Comparison of ENCODE assay signal across 8 cellular contexts in the genomic region with DNA sequence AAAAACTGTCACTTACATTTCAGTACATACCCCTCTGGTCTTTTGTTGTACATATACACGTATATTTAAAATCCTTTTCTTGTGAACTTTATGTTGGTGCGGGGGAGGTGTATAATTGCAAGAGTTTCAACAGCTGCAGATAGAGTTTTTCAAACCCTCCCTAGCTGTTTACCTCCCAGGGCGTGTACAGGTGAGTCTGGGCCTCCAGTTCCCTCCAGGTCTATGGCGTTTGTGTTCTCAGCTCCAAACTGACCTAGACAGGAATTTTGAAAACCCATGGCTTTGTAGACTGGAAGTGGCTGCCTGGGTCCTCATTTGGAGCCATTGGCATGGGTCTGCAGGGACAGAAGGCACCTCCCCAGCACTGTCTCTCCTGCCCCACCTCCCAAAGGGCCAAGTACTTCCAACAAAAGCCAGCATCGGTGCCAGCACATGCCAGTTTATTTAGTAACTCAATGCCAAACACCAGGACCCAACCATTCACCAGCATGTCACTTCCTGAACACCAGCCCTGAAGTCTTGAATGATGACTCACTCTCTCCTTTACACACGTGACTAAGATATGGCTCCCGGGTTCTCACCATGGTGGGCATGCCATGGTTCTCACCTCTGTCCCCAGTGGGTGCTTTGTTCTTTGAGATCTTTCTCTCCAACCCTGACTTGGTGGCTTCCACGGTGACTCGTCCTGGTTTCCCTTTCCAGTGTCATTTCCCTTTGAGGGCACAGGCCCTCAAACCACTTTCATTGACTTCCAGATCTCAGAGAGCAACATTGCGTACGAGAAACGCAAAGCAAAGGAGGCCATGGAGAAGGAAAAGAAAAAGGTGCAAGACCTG. TPM values are rescaled to one million over a fixed set of nuclear protein-coding genes. Genes with fewer than 3 reads are reported as not detected.
DNase-seq lines count a peak whose midpoint lies in the region; ATAC-seq and TF ChIP-seq lines count a peak whose summit lies in the region.

No MANE protein-coding gene starts in this region.

- no peaks in the 10 kb centered on the region for H3K36me3 ChIP-seq in upper lobe of left lung

- peaks cover 0 to 5% (median 2%) of the 10 kb centered on the region in 4 donors for H3K4me1 ChIP-seq in upper lobe of left lung

- no peak overlapping the region for H3K27ac ChIP-seq in upper lobe of left lung

- no peak overlapping the region for H3K4me3 Mint-ChIP-seq in activated T-cell treated with anti-CD3 and anti-CD28 coated beads, Interleukin-2, amount 50 U/mL, for 4 hours

- DNase-seq in DMS153 (lab: John Stamatoyannopoulos, UW) (peak; percentile 96), NCI-H2029 treated with DMSO at 0.1 percent for 48 hours (lab: John Stamatoyannopoulos, UW) (peak; percentile 79), iris pigment epithelial cell (ENCODE audit: low read depth) (peak; percentile 70), upper lobe of left lung (no peak)
- peak; percentile 9 for DNase-seq in activated T-cell treated with anti-CD3 and anti-CD28 coated beads, Interleukin-2, amount 50 U/mL, for 4 hours
- DNase-seq in stimulated activated CD8-positive, alpha-beta memory T cell treated with anti-CD3 and anti-CD28 coated beads, Interleukin-7, amount 100 ng/mL, for 4 hours (ENCODE audit: low read depth in 2 of 2): peak; percentile 29 to 49

- no peak overlapping the region for H3K4me3 ChIP-seq in upper lobe of left lung

- peak; percentile 88 to 89 for ATAC-seq in activated T-cell treated with anti-CD3 and anti-CD28 coated beads, Interleukin-2, amount 50 U/mL, for 4 hours
- ATAC-seq in HG03378 (IDR thresholded peaks at IDR 0.05; ENCODE audit: unreplicated experiment): no peak
- ATAC-seq in GM21723 (IDR thresholded peaks at IDR 0.05; ENCODE audit: unreplicated experiment): no peak
- ATAC-seq in upper lobe of left lung (ENCODE audit: low FRiP score in 2 of 2): no peak

- no peak for TF ChIP-seq POLR2A in upper lobe of left lung (IDR thresholded peaks at IDR 0.05)

- H3K4me1 Mint-ChIP-seq in activated T-cell treated with anti-CD3 and anti-CD28 coated beads, Interleukin-2, amount 50 U/mL, for 4 hours (ENCODE audit: low read depth): peaks cover 34% of the 10 kb centered on the region

- H3K9me3 ChIP-seq in upper lobe of left lung: no peaks in the 10 kb centered on the region

- H3K27me3 Mint-ChIP-seq in activated T-cell treated with anti-CD3 and anti-CD28 coated beads, Interleukin-2, amount 50 U/mL, for 4 hours (ENCODE audit: low read depth): peaks cover 7% of the 10 kb centered on the region

- TF ChIP-seq EP300 in upper lobe of left lung (IDR thresholded peaks at IDR 0.05): no peak

- H3K36me3 Mint-ChIP-seq in activated T-cell treated with anti-CD3 and anti-CD28 coated beads, Interleukin-2, amount 50 U/mL, for 4 hours (ENCODE audit: insufficient read depth): no peaks in the 10 kb centered on the region

- TF ChIP-seq CTCF in upper lobe of left lung (IDR thresholded peaks at IDR 0.05): no peak

- no peaks in the 10 kb centered on the region for H3K9me3 Mint-ChIP-seq in activated T-cell treated with anti-CD3 and anti-CD28 coated beads, Interleukin-2, amount 50 U/mL, for 4 hours

- H3K27me3 ChIP-seq in upper lobe of left lung: no peaks in the 10 kb centered on the region

- WGBS in upper lobe of left lung, 2 donors: 61 to 73% methylated on average over 12 of the region's 12 CpGs

RNA-seq across cellular contexts. Expression of a gene that starts 57.3 kb away (rescaled TPM):
- total RNA-seq in activated T-cell treated with anti-CD3 and anti-CD28 coated beads, Interleukin-2, amount 50 U/mL, for 4 hours: 10 to 100 TPM; 79.5 to 81.7 (median 80.0) TPM
- 100 to 1,000 TPM in 1 of 6 donors, 10 to 100 TPM in 5; 62.9 to 123 (median 91.2) TPM for total RNA-seq in upper lobe of left lung

Comparison
In these comparisons a context has a peak if more than half of its experiments do, and no peak if none do; other contexts are left out.
1. DNase-seq: peak in DMS153 (single experiment), NCI-H2029 treated with DMSO at 0.1 percent for 48 hours (single experiment), activated T-cell treated with anti-CD3 and anti-CD28 coated beads, Interleukin-2, amount 50 U/mL, for 4 hours (single experiment), iris pigment epithelial cell (single experiment) and stimulated activated CD8-positive, alpha-beta memory T cell treated with anti-CD3 and anti-CD28 coated beads, Interleukin-7, amount 100 ng/mL, for 4 hours (2 of 2); none in upper lobe of left lung (0 of 2).
2. ATAC-seq: peak in activated T-cell treated with anti-CD3 and anti-CD28 coated beads, Interleukin-2, amount 50 U/mL, for 4 hours (2 of 2); none in HG03378 (single experiment), GM21723 (single experiment) and upper lobe of left lung (0 of 2).